23 cellular contexts compared by ENCODE assay signal in genomic region chr10:95389982-95390381, GRCh38.
A peak's percentile ranks its signal among the peaks of the same experiment; 100 is the strongest.
DNase-seq lines count a peak whose midpoint lies in the region; ATAC-seq and TF ChIP-seq lines count a peak whose summit lies in the region.
"Had no signal": no experiment of that assay in that cellular context is flagged by ENCODE, and none has a peak within 500 bp of the region (broad histone marks: within the 10 kb centered on the region; RNA-seq: fewer than 3 reads in every experiment).

No MANE protein-coding gene starts in this region.

- no peak overlapping the region for H2BK5ac ChIP-seq in mesendoderm (ENCODE audit: low read length)

- H3K56ac ChIP-seq in mesendoderm (ENCODE audit: low read length), result no peak overlapping the region

- H3K23ac ChIP-seq in mesendoderm (ENCODE audit: low read length), result no peak overlapping the region

- H3K79me2 ChIP-seq in mesendoderm (ENCODE audit: control insufficient read depth, insufficient read depth, low read length), result no peaks in the 10 kb centered on the region
- H3K79me2 ChIP-seq: hepatocyte had no signal

- no peaks in the 10 kb centered on the region for H3K9me3 ChIP-seq in right atrium auricular region
- H3K9me3 ChIP-seq: ovary had no signal

- H3K4ac ChIP-seq in mesendoderm (ENCODE audit: low read depth, low read length), result no peak overlapping the region

- DNase-seq in right atrium auricular region (ENCODE audit: low spot score), result no peak
- DNase-seq in left ventricle myocardium superior, result no peak
- peak; percentile 42 for DNase-seq in SKM-1 treated with dmso at 0.1 percent for 144 hours (lab: John Stamatoyannopoulos, UW; ENCODE audit: unreplicated experiment)
- DNase-seq in mesendoderm, result peak; percentile 20
- no peak for DNase-seq in HuH-7.5 (ENCODE audit: low spot score)
- no peak for DNase-seq in NCI-H1092 (lab: John Stamatoyannopoulos, UW)
- DNase-seq in NCI-H748 treated with DMSO at 0.1 percent for 48 hours (lab: John Stamatoyannopoulos, UW), result no peak
- DNase-seq: ACHN; activated B cell treated with CpG ODN at 0.5 μM for 24 hours; activated CD8-positive, alpha-beta T cell treated with anti-CD3 and anti-CD28 coated beads, Interleukin-2, amount 10 ng/mL, durations not matched to agents 7 days and 5 days; activated naive CD4-positive, alpha-beta T cell treated with anti-CD3 and anti-CD28 coated beads, Interleukin-2, amount 50 U/mL, for 16 hours; activated T-cell treated with anti-CD3 and anti-CD28 coated beads, Interleukin-2, amount 50 U/mL, for 4 hours; CD4-positive, alpha-beta memory T cell; DMS53; NCI-H524 treated with DMSO at 0.1 percent for 48 hours; ovary; PC-3; stimulated activated naive CD4-positive, alpha-beta T cell; T-helper 2 cell had no signal

- no peak overlapping the region for H3K4me2 ChIP-seq in mesendoderm (ENCODE audit: low read length)
- H3K4me2 ChIP-seq: hepatocyte, KMS-11 had no signal

- H3K36me3 ChIP-seq in right atrium auricular region, result peaks cover 74% of the 10 kb centered on the region
- no peaks in the 10 kb centered on the region for H3K36me3 ChIP-seq in mesendoderm (ENCODE audit: control insufficient read depth, insufficient read depth, low read length)
- H3K36me3 ChIP-seq: ovary had no signal

- no peaks in the 10 kb centered on the region for H3K79me1 ChIP-seq in mesendoderm (ENCODE audit: low read length)

- H3K4me1 ChIP-seq in right atrium auricular region (peaks cover 0 to 71% of the 10 kb centered on the region in 2 donors), mesendoderm (ENCODE audit: control insufficient read depth, low read depth, low read length) (no peaks in the 10 kb centered on the region)

- H3K18ac ChIP-seq in mesendoderm (ENCODE audit: low read length), result no peak overlapping the region

- no peak overlapping the region for H4K5ac ChIP-seq in mesendoderm (ENCODE audit: low read length)

- no peak overlapping the region for H2AK5ac ChIP-seq in mesendoderm (ENCODE audit: low read length)

- no peak overlapping the region for H3K9ac ChIP-seq in mesendoderm (ENCODE audit: low read length)
- H3K9ac ChIP-seq: KMS-11 had no signal

- intact Hi-C loops in left ventricle myocardium superior (cut with micrococcal nuclease), result no loop called here

- no CpG with 5 or more reads among the region's 4 CpGs for WGBS in mesendoderm (ENCODE audit: extremely low coverage, insufficient coverage, low lambda C conversion rate)

- TF ChIP-seq CTCF in right atrium auricular region (IDR thresholded peaks at IDR 0.05), result no peak

- H3K27ac ChIP-seq in right atrium auricular region (peak overlapping the region; percentile 95 to 99), mesendoderm (ENCODE audit: low read depth, low read length) (no peak overlapping the region)
- H3K27ac ChIP-seq: KMS-11, ovary had no signal

- H2BK120ac ChIP-seq in mesendoderm (ENCODE audit: low read depth, low read length), result no peak overlapping the region

- no peak overlapping the region for H2BK15ac ChIP-seq in mesendoderm (replicated peaks; ENCODE audit: low read depth)

- H3K27me3 ChIP-seq in right atrium auricular region (no peaks in the 10 kb centered on the region), mesendoderm (ENCODE audit: insufficient read depth, low read length, poor library complexity) (no peaks in the 10 kb centered on the region)
- H3K27me3 ChIP-seq: hepatocyte, ovary had no signal

- H3K4me3 ChIP-seq in right atrium auricular region (no peak overlapping the region), mesendoderm (ENCODE audit: low read length) (no peak overlapping the region)
- H3K4me3 ChIP-seq: hepatocyte, lung, ovary had no signal

- no peak overlapping the region for H4K8ac ChIP-seq in mesendoderm (ENCODE audit: low read depth, low read length)

- ATAC-seq in left ventricle myocardium superior, result no peak
- no peak for ATAC-seq in GM21528 (IDR thresholded peaks at IDR 0.05; ENCODE audit: low FRiP score, unreplicated experiment)
- ATAC-seq: activated CD8-positive, alpha-beta T cell treated with anti-CD3 and anti-CD28 coated beads, Interleukin-2, amount 10 ng/mL, durations not matched to agents 7 days and 5 days; activated T-cell treated with anti-CD3 and anti-CD28 coated beads, Interleukin-2, amount 50 U/mL, for 4 hours; PC-3 had no signal

Comparison
In these comparisons a context has a peak if more than half of its experiments do, and no peak if none do; other contexts are left out.
1. DNase-seq: peak in SKM-1 treated with dmso at 0.1 percent for 144 hours (single experiment) and mesendoderm (single experiment); none in right atrium auricular region (single experiment), left ventricle myocardium superior (single experiment), HuH-7.5 (single experiment), NCI-H1092 (single experiment) and NCI-H748 treated with DMSO at 0.1 percent for 48 hours (single experiment).